Comparison of ENCODE assay signal across 12 cellular contexts in the genomic region with DNA sequence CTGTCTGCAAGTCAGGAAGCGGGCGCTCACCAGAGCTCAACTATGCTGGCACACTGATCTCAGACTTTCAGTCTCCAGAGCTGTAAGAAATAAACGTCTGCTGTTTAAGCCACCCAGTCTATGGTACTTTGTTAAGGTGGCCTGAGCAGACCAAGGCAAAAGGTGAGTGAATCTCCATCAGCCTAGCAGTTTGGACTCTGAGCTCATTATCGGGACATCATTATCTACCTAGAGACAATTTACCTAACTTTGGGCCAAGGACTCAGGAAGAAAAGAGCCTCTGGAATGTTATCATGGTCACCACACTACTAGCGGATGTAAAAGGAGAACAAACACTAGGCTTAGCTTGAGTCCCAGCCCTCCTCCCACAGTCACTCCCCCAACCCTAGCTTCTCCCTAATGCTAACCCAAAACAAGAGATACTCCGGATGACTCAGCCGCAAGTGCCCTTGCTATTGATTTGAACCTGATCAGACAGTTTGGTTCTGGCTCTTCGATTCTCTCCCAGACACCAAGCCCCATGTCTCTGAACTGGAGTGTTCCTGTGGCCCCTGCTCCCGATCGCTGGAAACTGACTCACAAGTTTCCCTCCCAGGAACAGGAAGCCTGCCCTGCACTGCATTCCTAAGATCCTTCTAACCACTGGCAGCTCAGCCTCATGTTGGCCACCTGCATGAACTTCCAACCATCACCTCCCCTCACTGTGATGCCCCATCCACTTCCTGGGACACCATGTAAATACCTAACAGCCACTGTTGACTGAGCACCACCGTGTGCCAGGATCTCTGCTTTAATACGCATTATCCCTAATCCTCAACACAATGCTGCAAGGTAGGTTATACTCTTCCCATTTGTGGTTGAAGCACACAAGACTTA. TPM values are rescaled to one million over a fixed set of nuclear protein-coding genes. Genes with fewer than 3 reads are reported as not detected.
DNase-seq lines count a peak whose midpoint lies in the region; ATAC-seq, FAIRE-seq and TF ChIP-seq lines count a peak whose summit lies in the region.
"Had no signal": no experiment of that assay in that cellular context is flagged by ENCODE, and none has a peak within 500 bp of the region (broad histone marks: within the 10 kb centered on the region; RNA-seq: fewer than 3 reads in every experiment).

No MANE protein-coding gene starts in this region.

- no peak for TF ChIP-seq RAD21 in HepG2 (CRISPR knock-in tag; IDR thresholded peaks at IDR 0.05)

- H3K36me3 ChIP-seq in HepG2 (replicated peaks in 1 of 2; ENCODE audit: control insufficient read depth in 1 of 2, insufficient read depth in 2 of 2, low read length in 2 of 2): peaks cover 6 to 9% of the 10 kb centered on the region in 2 experiments; a peak in 4 of 5 replicates

- H3K9me3 ChIP-seq in HepG2 (ENCODE audit: low read length): no peaks in the 10 kb centered on the region

- BruUV-seq in HepG2 (replicated peaks; lab: Mats Ljungman, UMichigan): no TSS peak

- CTCF ChIA-PET in HepG2 (lab: Yijun Ruan, JAX; ENCODE audit: low intra/inter-chr PET ratio, low total read pairs): no interaction called here

- WGBS in HepG2 (ENCODE audit: low lambda C conversion rate): 18% methylated on average over 12 of the region's 12 CpGs

- peak in 1 of 2 experiments; percentile 77; a peak in 2 of 4 replicates for TF ChIP-seq EP300 in HepG2 (IDR thresholded peaks at IDR 0.05; ENCODE audit: low read depth in 2 of 2, low read length in 2 of 2)
- TF ChIP-seq EP300 in HepG2 (CRISPR knock-in tag; IDR thresholded peaks at IDR 0.05; ENCODE audit: borderline replicate concordance): peak; percentile 37; the same call in 1 of the 2 replicates

- peaks cover 98% of the 10 kb centered on the region for H3K4me1 ChIP-seq in HepG2 (ENCODE audit: insufficient read depth, low read length)

- peak overlapping the region; percentile 57 for H3K27ac ChIP-seq in HepG2 (ENCODE audit: extremely low read length, insufficient read depth, low read length)
- H3K27ac ChIP-seq: C4-2B had no signal

- DNase-seq in ACHN: peak; percentile 86
- DNase-seq in HT1080 (ENCODE audit: low read depth): peak; percentile 92
- DNase-seq in astrocyte of the hippocampus (ENCODE audit: low read depth, low spot score): peak; percentile 73
- DNase-seq in HepG2 (ENCODE audit: low spot score): peak; percentile 84
- DNase-seq in stimulated activated naive CD4-positive, alpha-beta T cell (lab: John Stamatoyannopoulos, UW): no peak
- no peak for DNase-seq in COR-L47 (lab: John Stamatoyannopoulos, UW)
- DNase-seq: activated effector memory CD4-positive, alpha-beta T cell treated with Interleukin-2 at 50 U/mL for 16 hours; NCI-H1048; T-helper 1 cell had no signal

- peak overlapping the region; percentile 6 to 41 (median 11); a peak in 4 of 6 replicates for H3K4me3 ChIP-seq in HepG2 (replicated peaks in 1 of 3; ENCODE audit: insufficient read depth in 1 of 3, low read depth in 2 of 3, low read length in 3 of 3)

- POLR2A ChIA-PET in HepG2 (lab: Yijun Ruan, JAX): interaction anchor here (0.7 to 2.3 kb wide), 12 partner anchors 9 to 34 kb away, joined by 3 to 19 read pairs (median 4); a partner anchor contains a TSS

- peak overlapping the region; percentile 67 for H3K4me2 ChIP-seq in HepG2 (ENCODE audit: low read depth, low read length)

- ATAC-seq in HepG2: peak; percentile 87
- no peak for ATAC-seq in HG03520 (IDR thresholded peaks at IDR 0.05; ENCODE audit: unreplicated experiment)
- no peak for ATAC-seq in HG03432 (IDR thresholded peaks at IDR 0.05; ENCODE audit: unreplicated experiment)

- H3K79me2 ChIP-seq in HepG2 (ENCODE audit: insufficient read depth, low read length): peaks cover 98% of the 10 kb centered on the region

- no peak overlapping the region for H2AFZ ChIP-seq in HepG2 (ENCODE audit: low read length)

- FAIRE-seq in HepG2 (lab: Jason Lieb, UNC): peak; percentile 81

- H4K20me1 ChIP-seq in HepG2 (ENCODE audit: insufficient read depth, low read length): peaks cover 8% of the 10 kb centered on the region

- H3K9ac ChIP-seq in HepG2 (ENCODE audit: insufficient read depth, low read depth, low read length): peak overlapping the region; percentile 21; the same call in 1 of the 2 replicates

- intact Hi-C loops in HepG2 (cut with micrococcal nuclease; ENCODE audit: unreplicated experiment): loop anchor here (2.0 kb wide), 2 partner anchors 19 to 35 kb away; a partner anchor contains a TSS

- no peak for TF ChIP-seq POLR2A in HepG2 (IDR thresholded peaks at IDR 0.05; ENCODE audit: insufficient read depth in 1 of 2, low read depth in 2 of 2, low read length in 2 of 2)

- TF ChIP-seq CTCF in HepG2 (CRISPR knock-in tag; IDR thresholded peaks at IDR 0.05): no peak

- no peaks in the 10 kb centered on the region for H3K27me3 ChIP-seq in HepG2 (ENCODE audit: control insufficient read depth in 1 of 2, insufficient read depth in 2 of 2, low read length in 2 of 2)

- in situ Hi-C loops in ACHN (cut with HindIII; ENCODE audit: low pct_ligation_motif_present, low pct_unique_long_range_greater_than_20kb, low sequenced_read_pairs) (no loop called here), HepG2 (cut with HindIII; ENCODE audit: extremely low pct_ligation_motif_present, low pct_unique_long_range_greater_than_20kb) (no loop called here)

TF ChIP-seq in HepG2, 621 proteins besides CTCF, POLR2A, EP300 and RAD21 (continues in another document):
- TF ChIP-seq SMAD3 (CRISPR knock-in tag; IDR thresholded peaks at IDR 0.05) (no peak), DPF2 (CRISPR knock-in tag; IDR thresholded peaks at IDR 0.05; ENCODE audit: borderline replicate concordance, low read depth) (0 out of 2 replicates have a peak, but pooled peaks have one; percentile 25), ZNF766 (CRISPR knock-in tag; IDR thresholded peaks at IDR 0.05; ENCODE audit: borderline replicate concordance) (no peak), RELA (CRISPR knock-in tag; IDR thresholded peaks at IDR 0.05) (no peak), PLRG1 (conservative IDR thresholded peaks at IDR 0.05) (no peak), THYN1 (CRISPR knock-in tag; IDR thresholded peaks at IDR 0.05; ENCODE audit: borderline replicate concordance, low read depth) (no peak), ZNF225 (CRISPR knock-in tag; IDR thresholded peaks at IDR 0.05) (no peak), ZNF367 (CRISPR knock-in tag; IDR thresholded peaks at IDR 0.05; ENCODE audit: borderline replicate concordance) (no peak), SRSF4 (IDR thresholded peaks at IDR 0.05; ENCODE audit: low read depth, low read length, poor library complexity, severe bottlenecking) (no peak), KLF11 (CRISPR knock-in tag; IDR thresholded peaks at IDR 0.05) (no peak), ZBTB7A (CRISPR knock-in tag; IDR thresholded peaks at IDR 0.05) (no peak), EEA1 (CRISPR knock-in tag; IDR thresholded peaks at IDR 0.05; ENCODE audit: borderline replicate concordance) (no peak), CBX1 (IDR thresholded peaks at IDR 0.05; ENCODE audit: low read depth) (no peak)

RNA-seq across cellular contexts. Expression of a gene that starts 34.5 kb away (rescaled TPM):
- 12.2 and 18.8 TPM in 2 replicates for total RNA-seq in HT1080 (2014; rRNA removed; shearing (Covaris generic))
- 45.2 and 63.3 TPM in 2 replicates for polyA plus RNA-seq in HT1080 (2015; cell fraction: cytosol; rRNA removed)
- 81.6 and 92.2 TPM in 2 replicates for polyA plus RNA-seq in HT1080 (2015; cell fraction: nucleus; rRNA removed)
- total RNA-seq in HepG2 (2016; rRNA removed; fragmentation: Illumina TruSeq; extraction: Trizol): 22.1 and 26.6 TPM in 2 replicates
- 6.5 and 8.8 TPM in 2 replicates for total RNA-seq in HepG2 (2016; cell fraction: cytosol; rRNA removed; fragmentation: Illumina TruSeq; extraction: Trizol; ENCODE audit: low read depth)
- total RNA-seq in HepG2 (2016; cell fraction: insoluble cytoplasmic fraction; rRNA removed; fragmentation: Illumina TruSeq; extraction: Trizol): 21.4 and 26.4 TPM in 2 replicates
- total RNA-seq in HepG2 (2016; cell fraction: membrane; rRNA removed; fragmentation: Illumina TruSeq; extraction: Trizol): 14.1 and 14.5 TPM in 2 replicates
- 53.5 and 54.7 TPM in 2 replicates for total RNA-seq in HepG2 (2016; cell fraction: nucleus; rRNA removed; fragmentation: Illumina TruSeq; extraction: Trizol)
- polyA plus RNA-seq in HepG2 (2011; rRNA removed): 39.0 and 41.1 TPM in 2 replicates
- polyA plus RNA-seq in HepG2 (2011; cell fraction: cytosol; rRNA removed): 26.0 and 30.9 TPM in 2 replicates
- 36.5 and 47.2 TPM in 2 replicates for polyA plus RNA-seq in HepG2 (2011; cell fraction: nucleus; rRNA removed)
- 22.8 and 35.4 TPM in 2 replicates for polyA plus RNA-seq in HepG2 (2012)
- polyA plus RNA-seq in HepG2 (2016; cell fraction: cytosol; fragmentation: Illumina TruSeq; extraction: Trizol; ENCODE audit: low read depth): 2.4 and 2.7 TPM in 2 replicates
- polyA plus RNA-seq in HepG2 (2016; cell fraction: insoluble cytoplasmic fraction; fragmentation: Illumina TruSeq; extraction: Trizol; ENCODE audit: low read depth): 31.2 and 35.1 TPM in 2 replicates
- 5.9 and 6.4 TPM in 2 replicates for polyA plus RNA-seq in HepG2 (2016; cell fraction: membrane; fragmentation: Illumina TruSeq; extraction: Trizol; ENCODE audit: low read depth)
- 43.3 and 43.6 TPM in 2 replicates for polyA plus RNA-seq in HepG2 (2016; cell fraction: nucleus; fragmentation: Illumina TruSeq; extraction: Trizol; ENCODE audit: insufficient read depth, low read depth)
- 32.8 and 173 TPM in 2 replicates for polyA minus RNA-seq in HepG2 (2011; rRNA and poly(A)+ RNA removed; ENCODE audit: low replicate concordance)
- polyA minus RNA-seq in HepG2 (2011; cell fraction: cytosol; rRNA and poly(A)+ RNA removed): 58.1 and 61.3 TPM in 2 replicates
- 95.2 and 100 TPM in 2 replicates for polyA minus RNA-seq in HepG2 (2011; cell fraction: nucleus; rRNA and poly(A)+ RNA removed)

Comparison
In these comparisons a context has a peak if more than half of its experiments do, and no peak if none do; other contexts are left out.
1. DNase-seq: peak in ACHN (single experiment), HT1080 (single experiment), astrocyte of the hippocampus (single experiment) and HepG2 (single experiment); none in stimulated activated naive CD4-positive, alpha-beta T cell (0 of 6) and COR-L47 (single experiment).